8 cellular contexts compared by ENCODE assay signal in genomic region chr14:81220488-81220766, GRCh38. TPM values are rescaled to one million over a fixed set of nuclear protein-coding genes. Genes with fewer than 3 reads are reported as not detected.
DNase-seq lines count a peak whose midpoint lies in the region; ATAC-seq and TF ChIP-seq lines count a peak whose summit lies in the region.

No MANE protein-coding gene starts in this region.

- H3K4me1 ChIP-seq in esophagus squamous epithelium (peaks cover 6 to 36% (median 15%) of the 10 kb centered on the region in 3 donors), psoas muscle (peaks cover 22% of the 10 kb centered on the region)

- H3K27ac ChIP-seq in SK-N-MC, result peak overlapping the region; percentile 91
- H3K27ac ChIP-seq in esophagus squamous epithelium, result peak overlapping the region; percentile 97 to 99 (median 99)
- H3K27ac ChIP-seq in psoas muscle, result peak overlapping the region; percentile 97

- DNase-seq in SK-N-MC (ENCODE audit: low read depth, low spot score) (no peak), esophagus squamous epithelium (lab: John Stamatoyannopoulos, UW) (no peak), psoas muscle (no peak), DMS153 treated with DMSO at 0.1 percent for 48 hours (lab: John Stamatoyannopoulos, UW; ENCODE audit: unreplicated experiment) (no peak), 8988T (no peak)

- H3K9ac ChIP-seq in SK-N-MC (ENCODE audit: insufficient read length), result peak overlapping the region; percentile 98

- H3K9me3 ChIP-seq in SK-N-MC (ENCODE audit: low read depth, low read length) (no peaks in the 10 kb centered on the region), esophagus squamous epithelium (no peaks in the 10 kb centered on the region), psoas muscle (no peaks in the 10 kb centered on the region)

- TF ChIP-seq POLR2A in esophagus squamous epithelium (IDR thresholded peaks at IDR 0.05), result no peak

- TF ChIP-seq CTCF in GM12875 (IDR thresholded peaks at IDR 0.05; ENCODE audit: borderline replicate concordance, insufficient read depth, low read depth, low read length) (no peak), esophagus squamous epithelium (IDR thresholded peaks at IDR 0.05) (no peak), psoas muscle (IDR thresholded peaks at IDR 0.05) (no peak)

- no peaks in the 10 kb centered on the region for H3K27me3 ChIP-seq in esophagus squamous epithelium
- no peaks in the 10 kb centered on the region for H3K27me3 ChIP-seq in psoas muscle (ENCODE audit: insufficient read depth in 3 of 3, low read length in 2 of 3)

- H3K4me3 ChIP-seq in GM12875 (ENCODE audit: low read depth, low read length) (peak overlapping the region; percentile 90), SK-N-MC (peak overlapping the region; percentile 87), esophagus squamous epithelium (peak overlapping the region; percentile 74 to 93 (median 82)), psoas muscle (peak overlapping the region; percentile 87)

- H3K36me3 ChIP-seq in SK-N-MC (ENCODE audit: insufficient read depth, low read length) (peaks cover 18% of the 10 kb centered on the region), esophagus squamous epithelium (peaks cover 0 to 9% (median 0%) of the 10 kb centered on the region in 3 donors), psoas muscle (ENCODE audit: insufficient read depth in 1 of 2, low read depth in 1 of 2) (peaks cover 0 to 10% of the 10 kb centered on the region in 2 donors)

- ATAC-seq in psoas muscle (no peak), HG02763 (IDR thresholded peaks at IDR 0.05; ENCODE audit: unreplicated experiment) (no peak)
- ATAC-seq in activated CD4-positive, CD25-positive, alpha-beta regulatory T cell treated with anti-CD3 and anti-CD28 coated beads, Interleukin-2, amount 50 U/mL, for 24 hours, result no peak

- WGBS in esophagus squamous epithelium, 2 donors, result 0% methylated on average over 7 of the region's 10 CpGs
- 0 to 1% (median 0%) methylated on average over 10 of the region's 10 CpGs for WGBS in psoas muscle, 3 donors

- intact Hi-C loops in esophagus squamous epithelium (cut with DNase I), result no loop called here
- intact Hi-C loops in psoas muscle (cut with DNase I), result loop anchor here (5.0 kb wide), 3 partner anchors 47 to 247 kb away; no protein-coding TSS in a partner anchor

RNA-seq across cellular contexts. Expression of gene GTF2A1, which starts 0.3 kb away (rescaled TPM):
- total RNA-seq in esophagus squamous epithelium (10 to 100 TPM; 18.7 to 25.7 (median 22.9) TPM), psoas muscle (10 to 100 TPM; 25.5 to 45.1 (median 33.0) TPM)
- polyA plus RNA-seq in psoas muscle, result 10 to 100 TPM in 1 of 3 donors, 1 to 10 TPM in 2; 8.1 to 25.3 (median 8.8) TPM
